ENCODE assay signal across 8 cellular contexts in genomic region chr11:34052036-34052607, GRCh38. TPM values are rescaled to one million over a fixed set of nuclear protein-coding genes. Genes with fewer than 3 reads are reported as not detected.
DNase-seq lines count a peak whose midpoint lies in the region; ATAC-seq and TF ChIP-seq lines count a peak whose summit lies in the region.

No MANE protein-coding gene starts in this region.

- peak overlapping the region; percentile 99 to 100 for H3K27ac ChIP-seq in left lung

- no peaks in the 10 kb centered on the region for H3K9me3 Mint-ChIP-seq in activated CD4-positive, alpha-beta T cell treated with anti-CD3 and anti-CD28 coated beads, Interleukin-2, amount 10 ng/mL, durations not matched to agents 7 days and 5 days

- peak overlapping the region; percentile 98 for H3K4me3 Mint-ChIP-seq in activated CD4-positive, alpha-beta T cell treated with anti-CD3 and anti-CD28 coated beads, Interleukin-2, amount 10 ng/mL, durations not matched to agents 7 days and 5 days

- no peaks in the 10 kb centered on the region for H3K9me3 ChIP-seq in left lung

- H3K4me1 Mint-ChIP-seq in activated CD4-positive, alpha-beta T cell treated with anti-CD3 and anti-CD28 coated beads, Interleukin-2, amount 10 ng/mL, durations not matched to agents 7 days and 5 days: peaks cover 29% of the 10 kb centered on the region

- no peaks in the 10 kb centered on the region for H3K27me3 ChIP-seq in left lung

- intact Hi-C loops in left lung (cut with DNase I): loop anchor here in 1 of 2 donors (10.0 kb wide), 1 partner anchor 53 kb away; the partner anchor contains the start of gene NAT10

- peaks cover 0 to 10% of the 10 kb centered on the region in 2 donors for H3K36me3 ChIP-seq in left lung

- ATAC-seq in GM19025 (IDR thresholded peaks at IDR 0.05; ENCODE audit: low read depth, unreplicated experiment) (peak; percentile 52), HG03280 (IDR thresholded peaks at IDR 0.05; ENCODE audit: unreplicated experiment) (peak; percentile 67), left lung (peak; percentile 81)

- H3K27ac Mint-ChIP-seq in activated CD4-positive, alpha-beta T cell treated with anti-CD3 and anti-CD28 coated beads, Interleukin-2, amount 10 ng/mL, durations not matched to agents 7 days and 5 days: peak overlapping the region; percentile 96

- TF ChIP-seq CTCF in AG10803 (conservative IDR thresholded peaks at IDR 0.05; ENCODE audit: low read length) (no peak), left lung (IDR thresholded peaks at IDR 0.05) (no peak)

- DNase-seq in AG10803 (ENCODE audit: low read depth): peak; percentile 80
- peak; percentile 81 for DNase-seq in NCI-H510A (lab: John Stamatoyannopoulos, UW)
- peak; percentile 86 for DNase-seq in activated CD4-positive, alpha-beta T cell treated with anti-CD3 and anti-CD28 coated beads, Interleukin-2, amount 10 ng/mL, durations not matched to agents 7 days and 5 days
- DNase-seq in cortex of kidney (lab: John Stamatoyannopoulos, UW): peak; percentile 15
- peak; percentile 93 to 97 for DNase-seq in left lung
- DNase-seq in stimulated activated CD4-positive, alpha-beta T cell treated with anti-CD3 and anti-CD28 coated beads, Interleukin-2, amount 100 ng/mL, for 4 hours (ENCODE audit: low read depth): peak; percentile 87

- CTCF ChIA-PET in activated CD4-positive, alpha-beta T cell treated with anti-CD3 and anti-CD28 coated beads, Interleukin-2, amount 10 ng/mL, durations not matched to agents 7 days and 5 days (lab: Charles Lee): interaction anchor here (1.2 kb wide), 1 partner anchor 78 kb away, joined by 3 read pairs; no protein-coding TSS in a partner anchor

- H3K27me3 Mint-ChIP-seq in activated CD4-positive, alpha-beta T cell treated with anti-CD3 and anti-CD28 coated beads, Interleukin-2, amount 10 ng/mL, durations not matched to agents 7 days and 5 days: peaks cover 4% of the 10 kb centered on the region

- H3K4me3 ChIP-seq in AG10803 (ENCODE audit: low read length) (peak overlapping the region; percentile 89), left lung (peak overlapping the region; percentile 97 to 99)

- POLR2A ChIA-PET in activated CD4-positive, alpha-beta T cell treated with anti-CD3 and anti-CD28 coated beads, Interleukin-2, amount 10 ng/mL, durations not matched to agents 7 days and 5 days (lab: Charles Lee): interaction anchor here (0.7 to 1.7 kb wide), 2 partner anchors 54 to 90 kb away, joined by 3 to 10 read pairs; partner anchors contain the start of gene NAT10

- peaks cover 22% of the 10 kb centered on the region for H3K36me3 Mint-ChIP-seq in activated CD4-positive, alpha-beta T cell treated with anti-CD3 and anti-CD28 coated beads, Interleukin-2, amount 10 ng/mL, durations not matched to agents 7 days and 5 days (ENCODE audit: low read depth)

- peaks cover 17 to 39% of the 10 kb centered on the region in 2 donors for H3K4me1 ChIP-seq in left lung

RNA-seq across cellular contexts. Expression of gene CAPRIN1, which starts 0.6 kb away (rescaled TPM):
- 100 to 1,000 TPM; 202 to 221 TPM for total RNA-seq in activated CD4-positive, alpha-beta T cell treated with anti-CD3 and anti-CD28 coated beads, Interleukin-2, amount 10 ng/mL, durations not matched to agents 7 days and 5 days
- total RNA-seq in left lung: 100 to 1,000 TPM; 196 to 208 TPM

RNA-seq across cellular contexts. Expression of gene NAT10, which starts 53.3 kb away (rescaled TPM):
- total RNA-seq in activated CD4-positive, alpha-beta T cell treated with anti-CD3 and anti-CD28 coated beads, Interleukin-2, amount 10 ng/mL, durations not matched to agents 7 days and 5 days: 10 to 100 TPM; 73.4 to 82.2 TPM
- 10 to 100 TPM; 30.0 to 50.4 TPM for total RNA-seq in left lung

Comparison
In these comparisons a context has a peak if more than half of its experiments do, and no peak if none do; other contexts are left out.
1. Peak in every context shown above with its lines: DNase-seq, ATAC-seq, H3K4me3 ChIP-seq and H3K27ac ChIP-seq.
2. DNase-seq: peak in every context shown above with its lines; median percentile 95 in left lung; 87 in stimulated activated CD4-positive, alpha-beta T cell treated with anti-CD3 and anti-CD28 coated beads, Interleukin-2, amount 100 ng/mL, for 4 hours; 86 in activated CD4-positive, alpha-beta T cell treated with anti-CD3 and anti-CD28 coated beads, Interleukin-2, amount 10 ng/mL, durations not matched to agents 7 days and 5 days; 81 in NCI-H510A; 80 in AG10803; 15 in cortex of kidney.